ENCODE assay signal across 9 cellular contexts in genomic region chr4:82797048-82797590, GRCh38. TPM values are rescaled to one million over a fixed set of nuclear protein-coding genes. Genes with fewer than 3 reads are reported as not detected.
DNase-seq lines count a peak whose midpoint lies in the region; ATAC-seq and TF ChIP-seq lines count a peak whose summit lies in the region.
"Had no signal": no experiment of that assay in that cellular context is flagged by ENCODE, and none has a peak within 500 bp of the region (broad histone marks: within the 10 kb centered on the region; RNA-seq: fewer than 3 reads in every experiment).

No MANE protein-coding gene starts in this region.

- H3K27ac Mint-ChIP-seq in MCF 10A (ENCODE audit: low read depth, unreplicated experiment) (no peak overlapping the region), memory B cell (no peak overlapping the region)

- H3K36me3 ChIP-seq in H7 (replicated peaks; ENCODE audit: control insufficient read depth, insufficient read depth, low read length) (no peaks in the 10 kb centered on the region), uterus (no peaks in the 10 kb centered on the region), Peyer's patch (no peaks in the 10 kb centered on the region)

- no peak for DNase-seq in AG04449 (ENCODE audit: low read depth, low spot score)
- peak; percentile 82 for DNase-seq in H7
- DNase-seq in MCF 10A (ENCODE audit: unreplicated experiment): peak; percentile 35
- DNase-seq in memory B cell (ENCODE audit: low spot score in 2 of 2): no peak
- DNase-seq in uterus: no peak
- no peak for DNase-seq in retina
- no peak for DNase-seq in Peyer's patch
- DNase-seq in NCI-H345 (lab: John Stamatoyannopoulos, UW): no peak

- peak overlapping the region; percentile 84 for H3K4me3 Mint-ChIP-seq in MCF 10A (ENCODE audit: unreplicated experiment)
- H3K4me3 Mint-ChIP-seq in memory B cell: peak overlapping the region; percentile 78

- H3K4me1 Mint-ChIP-seq in MCF 10A (ENCODE audit: insufficient read depth, unreplicated experiment) (peaks cover 11% of the 10 kb centered on the region), memory B cell (peaks cover 11% of the 10 kb centered on the region)

- no peaks in the 10 kb centered on the region for H3K9me3 ChIP-seq in uterus
- no peaks in the 10 kb centered on the region for H3K9me3 ChIP-seq in Peyer's patch

- H3K9me3 Mint-ChIP-seq in MCF 10A (ENCODE audit: unreplicated experiment) (no peaks in the 10 kb centered on the region), memory B cell (no peaks in the 10 kb centered on the region)

- H3K27me3 ChIP-seq in H7 (ENCODE audit: control insufficient read depth, insufficient read depth, low read length) (peaks cover 91% of the 10 kb centered on the region), uterus (no peaks in the 10 kb centered on the region), Peyer's patch (no peaks in the 10 kb centered on the region)

- H3K4me1 ChIP-seq in uterus: no peaks in the 10 kb centered on the region
- peaks cover 0 to 12% (median 6%) of the 10 kb centered on the region in 4 donors for H3K4me1 ChIP-seq in Peyer's patch

- CTCF ChIA-PET in AG04449 (lab: Yijun Ruan, JAX) (interaction anchor here (1.5 to 2.8 kb wide), 6 partner anchors 9 to 335 kb away, joined by 4 to 13 read pairs (median 8); no protein-coding TSS in a partner anchor), MCF 10A (lab: Yijun Ruan, JAX) (interaction anchor here (0.9 to 1.6 kb wide), 4 partner anchors 8 to 76 kb away, joined by 3 to 7 read pairs (median 4); no protein-coding TSS in a partner anchor)

- no peak overlapping the region for H3K27ac ChIP-seq in uterus
- H3K27ac ChIP-seq in Peyer's patch: no peak overlapping the region
- H3K27ac ChIP-seq: epithelial cell of prostate had no signal

- POLR2A ChIA-PET in AG04449 (lab: Yijun Ruan, JAX): interaction anchor here (3.5 kb wide), 1 partner anchor 12 kb away, joined by 21 read pairs; no protein-coding TSS in a partner anchor
- POLR2A ChIA-PET in MCF 10A (lab: Yijun Ruan, JAX): no interaction called here

- intact Hi-C loops in MCF 10A (cut with micrococcal nuclease): no loop called here
- intact Hi-C loops in uterus (cut with DNase I; ENCODE audit: low total_unique reads): no loop called here

- no TSS peak for BruUV-seq in MCF 10A (replicated peaks; lab: Mats Ljungman, UMichigan)

- TF ChIP-seq CTCF in AG04449 (IDR thresholded peaks at IDR 0.05; ENCODE audit: insufficient read depth, low read length, missing control alignments) (no peak), MCF 10A (IDR thresholded peaks at IDR 0.05; ENCODE audit: unreplicated experiment) (no peak), uterus (IDR thresholded peaks at IDR 0.05) (no peak), Peyer's patch (IDR thresholded peaks at IDR 0.05) (no peak)

- no peaks in the 10 kb centered on the region for H3K27me3 Mint-ChIP-seq in MCF 10A (ENCODE audit: insufficient read depth, unreplicated experiment)
- peaks cover 20% of the 10 kb centered on the region for H3K27me3 Mint-ChIP-seq in memory B cell

- ATAC-seq in memory B cell (ENCODE audit: low read depth): no peak

- peaks cover 4% of the 10 kb centered on the region for H3K36me3 Mint-ChIP-seq in MCF 10A (ENCODE audit: insufficient read depth, unreplicated experiment)
- no peaks in the 10 kb centered on the region for H3K36me3 Mint-ChIP-seq in memory B cell

- peak overlapping the region; percentile 81 for H3K4me3 ChIP-seq in AG04449 (ENCODE audit: low read depth, low read length)
- H3K4me3 ChIP-seq in H7 (ENCODE audit: insufficient read depth, low read depth, low read length): peak overlapping the region; percentile 59
- peak overlapping the region; percentile 72 to 73 for H3K4me3 ChIP-seq in uterus
- peak overlapping the region in 2 of 4 donors; percentile 69 to 84 for H3K4me3 ChIP-seq in Peyer's patch

- TF ChIP-seq POLR2A in uterus (IDR thresholded peaks at IDR 0.05): no peak
- no peak for TF ChIP-seq POLR2A in Peyer's patch (IDR thresholded peaks at IDR 0.05)

RNA-seq across cellular contexts. Expression of gene SCD5, which starts 1.5 kb away (rescaled TPM):
- 2.3 and 4.8 TPM in 2 replicates for total RNA-seq in H7 (2014; rRNA removed; shearing (Covaris generic))
- 3.5 and 3.6 TPM in 2 replicates for total RNA-seq in MCF 10A (2022)
- total RNA-seq in uterus: 10 to 100 TPM in 2 of 4 donors, 1 to 10 TPM in 2; 4.1 to 30.3 (median 7.8) TPM
- total RNA-seq in Peyer's patch: 1 to 10 TPM in 3 of 4 donors, under 1 TPM in 1; 0.70 to 5.0 (median 3.0) TPM

Comparison
In these comparisons a context has a peak if more than half of its experiments do, and no peak if none do; other contexts are left out.
1. DNase-seq: peak in H7 (single experiment) and MCF 10A (single experiment); none in AG04449 (single experiment), memory B cell (0 of 2), uterus (0 of 2), retina (single experiment), Peyer's patch (0 of 3) and NCI-H345 (single experiment).